Comparison of ENCODE assay signal across 27 cellular contexts in the genomic region with DNA sequence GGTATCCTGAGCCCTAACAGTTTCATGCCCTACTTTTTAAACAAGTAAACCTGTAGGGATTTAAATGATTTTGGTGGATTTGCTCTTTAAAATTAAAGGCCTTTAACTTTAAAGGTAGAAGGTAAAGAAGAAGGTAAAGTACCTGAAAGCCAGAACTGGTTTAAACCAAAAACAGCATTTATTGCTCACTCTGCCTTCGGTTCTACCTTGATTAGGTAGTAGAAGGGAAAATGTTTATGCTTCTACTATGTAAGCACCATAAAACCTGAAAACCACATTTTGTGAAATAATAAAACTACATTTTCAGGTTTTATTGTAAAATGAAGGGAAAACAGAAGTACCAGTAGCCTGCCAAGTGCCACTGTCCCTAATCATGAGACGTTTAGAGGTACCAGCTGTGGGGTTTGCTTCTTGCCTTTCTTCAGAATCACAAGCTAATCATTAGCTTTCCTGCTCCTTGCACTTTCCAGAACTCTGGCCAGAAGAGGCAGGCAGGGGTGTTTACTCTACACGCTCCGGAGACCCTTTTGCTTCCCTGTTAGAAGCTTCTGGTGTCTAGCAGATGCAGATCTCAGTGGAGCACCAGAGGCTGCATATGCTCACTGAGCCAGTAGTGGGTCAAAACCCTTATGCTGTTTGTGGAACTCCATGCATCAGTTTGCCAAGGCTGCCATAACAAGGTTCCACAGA.
"Had no signal": no experiment of that assay in that cellular context is flagged by ENCODE, and none has a peak within 500 bp of the region (broad histone marks: within the 10 kb centered on the region; RNA-seq: fewer than 3 reads in every experiment).

No MANE protein-coding gene starts in this region.

- H3K4me1 ChIP-seq: breast epithelium, tibial nerve had no signal

- H3K27ac ChIP-seq: breast epithelium, spleen, tibial nerve had no signal

- H3K9me3 ChIP-seq: breast epithelium, spleen, tibial nerve had no signal

- H3K27ac Mint-ChIP-seq: activated CD8-positive, alpha-beta memory T cell treated with anti-CD3 and anti-CD28 coated beads, Interleukin-2, amount 10 ng/mL, durations not matched to agents 7 days and 5 days; activated CD8-positive, alpha-beta T cell treated with anti-CD3 and anti-CD28 coated beads, Interleukin-2, amount 10 ng/mL, durations not matched to agents 7 days and 5 days; activated naive CD8-positive, alpha-beta T cell; activated T-helper 2 cell treated with anti-CD3 and anti-CD28 coated beads, Interferon-gamma antibody, Interleukin-2, Interleukin-4, amounts not matched to agents 10 μg/mL and 5 μg/mL and 100 μg/mL, durations not matched to agents 14 hours and 24 hours and 36 hours; dendritic cell treated with granulocyte-macrophage colony-stimulating factor and Interleukin-4, amounts not matched to agents 40 ng/mL and 50 ng/mL, for 4 days; endodermal cell; progenitor cell of endocrine pancreas; T-helper 2 cell treated with Interferon-gamma antibody and Interleukin-4, amounts not matched to agents 5 μg/mL and 100 μg/mL, for 36 hours had no signal

- H3K4me3 ChIP-seq: breast epithelium, spleen, tibial nerve had no signal

- H3K27me3 ChIP-seq: breast epithelium, spleen, tibial nerve had no signal

- H3K36me3 ChIP-seq: breast epithelium, tibial nerve had no signal

- DNase-seq: activated CD4-positive, alpha-beta T cell treated with anti-CD3 and anti-CD28 coated beads for 36 hours; activated CD4-positive, CD25-positive, alpha-beta regulatory T cell; activated CD8-positive, alpha-beta memory T cell treated with anti-CD3 and anti-CD28 coated beads, Interleukin-2, amount 10 ng/mL, durations not matched to agents 7 days and 5 days; activated CD8-positive, alpha-beta T cell treated with anti-CD3 and anti-CD28 coated beads, Interleukin-2, amount 10 ng/mL, durations not matched to agents 7 days and 5 days; activated naive CD4-positive, alpha-beta T cell treated with Interleukin-2 at 50 U/mL for 16 hours; activated T-cell treated with anti-CD3 and anti-CD28 coated beads, Interleukin-2, amount 50 U/mL, for 48 hours; central memory CD4-positive, alpha-beta T cell; endodermal cell; foreskin fibroblast; head of caudate nucleus; hypothalamus; immature natural killer cell; kidney glomerular epithelial cell; left ventricle myocardium superior; naive thymus-derived CD4-positive, alpha-beta T cell; retina; spleen; stimulated activated naive CD4-positive, alpha-beta T cell; T-cell had no signal

- H3K9me3 Mint-ChIP-seq: dendritic cell treated with granulocyte-macrophage colony-stimulating factor and Interleukin-4, amounts not matched to agents 40 ng/mL and 50 ng/mL, for 4 days; immature natural killer cell; T-cell had no signal

- H3K27me3 Mint-ChIP-seq: activated CD4-positive, alpha-beta T cell treated with anti-CD3 and anti-CD28 coated beads for 36 hours; activated CD8-positive, alpha-beta memory T cell treated with anti-CD3 and anti-CD28 coated beads, Interleukin-2, amount 10 ng/mL, durations not matched to agents 7 days and 5 days; activated naive CD8-positive, alpha-beta T cell; dendritic cell treated with granulocyte-macrophage colony-stimulating factor and Interleukin-4, amounts not matched to agents 40 ng/mL and 50 ng/mL, for 4 days; naive thymus-derived CD4-positive, alpha-beta T cell; progenitor cell of endocrine pancreas; T-cell had no signal

- ATAC-seq: activated CD4-positive, alpha-beta T cell treated with anti-CD3 and anti-CD28 coated beads for 36 hours; activated CD8-positive, alpha-beta memory T cell treated with anti-CD3 and anti-CD28 coated beads, Interleukin-2, amount 10 ng/mL, durations not matched to agents 7 days and 5 days; activated CD8-positive, alpha-beta T cell treated with anti-CD3 and anti-CD28 coated beads, Interleukin-2, amount 10 ng/mL, durations not matched to agents 7 days and 5 days; esophagus mucosa; left ventricle myocardium superior; naive thymus-derived CD4-positive, alpha-beta T cell; T-cell had no signal

- H3K4me3 Mint-ChIP-seq: activated CD4-positive, alpha-beta T cell treated with anti-CD3 and anti-CD28 coated beads for 36 hours; activated CD8-positive, alpha-beta memory T cell treated with anti-CD3 and anti-CD28 coated beads, Interleukin-2, amount 10 ng/mL, durations not matched to agents 7 days and 5 days; activated CD8-positive, alpha-beta T cell treated with anti-CD3 and anti-CD28 coated beads, Interleukin-2, amount 10 ng/mL, durations not matched to agents 7 days and 5 days; activated naive CD8-positive, alpha-beta T cell; dendritic cell treated with granulocyte-macrophage colony-stimulating factor and Interleukin-4, amounts not matched to agents 40 ng/mL and 50 ng/mL, for 4 days; endodermal cell; immature natural killer cell; naive thymus-derived CD4-positive, alpha-beta T cell; T-cell; T-helper 2 cell treated with Interferon-gamma antibody and Interleukin-4, amounts not matched to agents 5 μg/mL and 100 μg/mL, for 36 hours had no signal
